ENCODE assay signal across 17 cellular contexts in genomic region chr10:61408065-61408464, GRCh38. TPM values are rescaled to one million over a fixed set of nuclear protein-coding genes. Genes with fewer than 3 reads are reported as not detected.
"Had no signal": no experiment of that assay in that cellular context is flagged by ENCODE, and none has a peak within 500 bp of the region (broad histone marks: within the 10 kb centered on the region; RNA-seq: fewer than 3 reads in every experiment).

No MANE protein-coding gene starts in this region.

- H3K9me3 ChIP-seq: pancreas, tibial artery had no signal

- DNase-seq: activated CD4-positive, alpha-beta T cell treated with anti-CD3 and anti-CD28 coated beads for 4 hours; activated CD8-positive, alpha-beta T cell treated with anti-CD3 and anti-CD28 coated beads for 36 hours; activated effector memory CD4-positive, alpha-beta T cell treated with anti-CD3 and anti-CD28 coated beads, Interleukin-2, amount 50 U/mL, for 16 hours; activated T-cell treated with anti-CD3 and anti-CD28 coated beads, Interleukin-2, amount 50 U/mL, for 4 hours; amygdala; brain microvascular endothelial cell; effector memory CD4-positive, alpha-beta T cell; pancreas; stimulated activated CD4-positive, alpha-beta T cell treated with anti-CD3 and anti-CD28 coated beads, Interleukin-4, amount 100 ng/mL, for 24 hours; stimulated activated naive CD4-positive, alpha-beta T cell; T-helper 17 cell; tibial artery had no signal

- H3K4me1 Mint-ChIP-seq: central memory CD8-positive, alpha-beta T cell; T-helper 17 cell had no signal

- H3K27ac Mint-ChIP-seq: activated CD8-positive, alpha-beta T cell treated with anti-CD3 and anti-CD28 coated beads for 36 hours; activated naive CD4-positive, alpha-beta T cell treated with anti-CD3 and anti-CD28 coated beads, Interleukin-2, amount 50 U/mL, for 72 hours; dendritic cell treated with granulocyte-macrophage colony-stimulating factor and Interleukin-4, amounts not matched to agents 40 ng/mL and 50 ng/mL, for 4 days; T-helper 17 cell had no signal

- H3K27ac ChIP-seq: brain microvascular endothelial cell, pancreas, tibial artery had no signal

- H3K36me3 ChIP-seq: brain microvascular endothelial cell, pancreas, tibial artery had no signal

- H3K4me1 ChIP-seq: pancreas had no signal

- H3K4me3 Mint-ChIP-seq: activated CD8-positive, alpha-beta T cell treated with anti-CD3 and anti-CD28 coated beads for 36 hours; activated T-cell treated with anti-CD3 and anti-CD28 coated beads, Interleukin-2, amount 50 U/mL, for 4 hours; central memory CD8-positive, alpha-beta T cell; dendritic cell treated with granulocyte-macrophage colony-stimulating factor and Interleukin-4, amounts not matched to agents 40 ng/mL and 50 ng/mL, for 4 days; neural crest cell; T-helper 17 cell had no signal

- H3K36me3 Mint-ChIP-seq: activated naive CD4-positive, alpha-beta T cell treated with anti-CD3 and anti-CD28 coated beads, Interleukin-2, amount 50 U/mL, for 72 hours had no signal

- H3K27me3 ChIP-seq: brain microvascular endothelial cell, pancreas, tibial artery had no signal

- H3K27me3 Mint-ChIP-seq: dendritic cell treated with granulocyte-macrophage colony-stimulating factor and Interleukin-4, amounts not matched to agents 40 ng/mL and 50 ng/mL, for 4 days had no signal

- H3K4me3 ChIP-seq: pancreas, tibial artery had no signal

- H3K9me3 Mint-ChIP-seq: activated CD8-positive, alpha-beta T cell treated with anti-CD3 and anti-CD28 coated beads for 36 hours; activated naive CD4-positive, alpha-beta T cell treated with anti-CD3 and anti-CD28 coated beads, Interleukin-2, amount 50 U/mL, for 72 hours; activated T-cell treated with anti-CD3 and anti-CD28 coated beads, Interleukin-2, amount 50 U/mL, for 4 hours; central memory CD8-positive, alpha-beta T cell had no signal

- ATAC-seq: activated CD8-positive, alpha-beta T cell treated with anti-CD3 and anti-CD28 coated beads for 36 hours; activated naive CD4-positive, alpha-beta T cell treated with anti-CD3 and anti-CD28 coated beads, Interleukin-2, amount 50 U/mL, for 72 hours; activated T-cell treated with anti-CD3 and anti-CD28 coated beads, Interleukin-2, amount 50 U/mL, for 4 hours; pancreas; T-helper 17 cell had no signal

RNA-seq across cellular contexts. Expression of gene TMEM26, which starts 45.1 kb away (rescaled TPM):
- total RNA-seq: activated CD8-positive, alpha-beta T cell treated with anti-CD3 and anti-CD28 coated beads for 36 hours; activated naive CD4-positive, alpha-beta T cell treated with anti-CD3 and anti-CD28 coated beads, Interleukin-2, amount 50 U/mL, for 72 hours; activated T-cell treated with anti-CD3 and anti-CD28 coated beads, Interleukin-2, amount 50 U/mL, for 4 hours; T-helper 17 cell had no signal
- polyA plus RNA-seq: keratinocyte had no signal
